30 cellular contexts compared by ENCODE assay signal in genomic region chr12:22562187-22563028, GRCh38. TPM values are rescaled to one million over a fixed set of nuclear protein-coding genes. Genes with fewer than 3 reads are reported as not detected.
DNase-seq lines count a peak whose midpoint lies in the region; ATAC-seq, FAIRE-seq and TF ChIP-seq lines count a peak whose summit lies in the region.
"Had no signal": no experiment of that assay in that cellular context is flagged by ENCODE, and none has a peak within 500 bp of the region (broad histone marks: within the 10 kb centered on the region; RNA-seq: fewer than 3 reads in every experiment).

No MANE protein-coding gene starts in this region.

- FAIRE-seq in small intestine (lab: Jason Lieb, UNC): no peak
- FAIRE-seq: G401.6 had no signal

- no peak overlapping the region for H3K23ac ChIP-seq in neuronal stem cell (ENCODE audit: low read depth, low read length, poor library complexity)

- H3K36me3 ChIP-seq in GM23338 (ENCODE audit: insufficient read depth) (no peaks in the 10 kb centered on the region), colonic mucosa (no peaks in the 10 kb centered on the region), small intestine (ENCODE audit: control insufficient read depth in 2 of 2, insufficient read depth in 2 of 2, low read length in 2 of 2) (no peaks in the 10 kb centered on the region), neuronal stem cell (replicated peaks in 1 of 2; ENCODE audit: control insufficient read depth in 2 of 2, insufficient read depth in 2 of 2, low read length in 2 of 2) (no peaks in the 10 kb centered on the region)
- H3K36me3 ChIP-seq: ascending aorta, BE2C, tibial nerve had no signal

- no peak overlapping the region for H3K9ac ChIP-seq in colonic mucosa (ENCODE audit: low read depth in 2 of 2, low read length in 2 of 2)
- no peak overlapping the region for H3K9ac ChIP-seq in neuronal stem cell (ENCODE audit: low read depth, low read length, poor library complexity)

- no peak overlapping the region for H2BK5ac ChIP-seq in neuronal stem cell (ENCODE audit: low read length)

- H3K36me3 Mint-ChIP-seq in GM23338 (ENCODE audit: low read depth): no peaks in the 10 kb centered on the region
- H3K36me3 Mint-ChIP-seq in chondrocyte (ENCODE audit: low read depth): no peaks in the 10 kb centered on the region
- H3K36me3 Mint-ChIP-seq: activated naive CD8-positive, alpha-beta T cell treated with anti-CD3 and anti-CD28 coated beads for 36 hours; CD8-positive, alpha-beta memory T cell; naive thymus-derived CD8-positive, alpha-beta T cell had no signal

- H3K27me3 Mint-ChIP-seq in GM23338 (ENCODE audit: insufficient read depth, low read depth, poor library complexity): no peaks in the 10 kb centered on the region
- H3K27me3 Mint-ChIP-seq in chondrocyte (ENCODE audit: low read depth): no peaks in the 10 kb centered on the region

- ATAC-seq in GM23338: no peak
- ATAC-seq: left ventricle myocardium superior; naive thymus-derived CD8-positive, alpha-beta T cell had no signal

- no peak for DNase-seq in GM23338 (ENCODE audit: low spot score)
- DNase-seq in NCI-H69 (lab: John Stamatoyannopoulos, UW): peak; percentile 74
- no peak for DNase-seq in colonic mucosa
- DNase-seq in small intestine: peak; percentile 71
- no peak for DNase-seq in amniotic stem cell (lab: John Stamatoyannopoulos, UW)
- no peak for DNase-seq in chondrocyte (ENCODE audit: low spot score)
- DNase-seq in T1000 (lab: John Stamatoyannopoulos, UW): no peak
- no peak for DNase-seq in neuronal stem cell (ENCODE audit: low spot score)
- DNase-seq: ACHN; activated CD4-positive, alpha-beta T cell treated with anti-CD3 and anti-CD28 coated beads for 1 hour; activated effector memory CD4-positive, alpha-beta T cell treated with anti-CD3 and anti-CD28 coated beads, Interleukin-2, amount 50 U/mL, for 16 hours; activated naive CD8-positive, alpha-beta T cell treated with anti-CD3 and anti-CD28 coated beads for 36 hours; activated T-cell treated with anti-CD3 and anti-CD28 coated beads for 4 hours; BE2C; CD8-positive, alpha-beta memory T cell; dorsolateral prefrontal cortex; islet precursor cell; Kasumi-1; left ventricle myocardium superior; naive thymus-derived CD8-positive, alpha-beta T cell; NCI-H1092 treated with DMSO at 0.1 percent for 48 hours; NCI-H1930; NCI-H526; stimulated activated CD4-positive, alpha-beta T cell treated with anti-CD3 and anti-CD28 coated beads, Interleukin-1b, Interleukin-23, amount 100 ng/mL, for 48 hours had no signal

- WGBS in small intestine, 3 donors: 16 to 54% (median 25%) methylated on average over 2 of the region's 2 CpGs
- no CpG with 5 or more reads among the region's 2 CpGs for WGBS in neuronal stem cell (ENCODE audit: extremely low coverage in 2 of 2, insufficient read length in 2 of 2, insufficient replicate concordance in 1 of 2), 2 donors

- no peak overlapping the region for H2BK12ac ChIP-seq in neuronal stem cell (ENCODE audit: low read length)

- no peaks in the 10 kb centered on the region for H3F3A ChIP-seq in GM23338 (replicated peaks; ENCODE audit: low read depth)

- H3K4me1 Mint-ChIP-seq in GM23338: peaks cover 9% of the 10 kb centered on the region; the same call in 2 of the 3 replicates
- no peaks in the 10 kb centered on the region for H3K4me1 Mint-ChIP-seq in chondrocyte (ENCODE audit: low read depth)
- H3K4me1 Mint-ChIP-seq: activated naive CD8-positive, alpha-beta T cell treated with anti-CD3 and anti-CD28 coated beads for 36 hours; naive thymus-derived CD8-positive, alpha-beta T cell had no signal

- H2BK120ac ChIP-seq in neuronal stem cell (ENCODE audit: low read depth, low read length): no peak overlapping the region

- no peaks in the 10 kb centered on the region for H3K79me1 ChIP-seq in neuronal stem cell (ENCODE audit: low read depth, low read length)

- H3K4ac ChIP-seq in neuronal stem cell (ENCODE audit: low read length): no peak overlapping the region

- H3K27me3 ChIP-seq in GM23338 (ENCODE audit: insufficient read depth) (no peaks in the 10 kb centered on the region), colonic mucosa (no peaks in the 10 kb centered on the region), small intestine (ENCODE audit: control insufficient read depth in 2 of 2, insufficient read depth in 2 of 2, low read length in 2 of 2) (no peaks in the 10 kb centered on the region), neuronal stem cell (ENCODE audit: control insufficient read depth in 3 of 3, insufficient read depth in 3 of 3, low read depth in 1 of 3, low read length in 3 of 3) (peaks cover 0 to 12% (median 0%) of the 10 kb centered on the region in 3 experiments)
- H3K27me3 ChIP-seq: ascending aorta, BE2C, dorsolateral prefrontal cortex, tibial nerve had no signal

- TF ChIP-seq CTCF in GM23338 (conservative IDR thresholded peaks at IDR 0.05; ENCODE audit: low read depth in 2 of 2) (no peak), colonic mucosa (IDR thresholded peaks at IDR 0.05) (no peak), chondrocyte (IDR thresholded peaks at IDR 0.05) (no peak)

- H4K20me1 ChIP-seq in GM23338 (replicated peaks; ENCODE audit: insufficient read depth): no peaks in the 10 kb centered on the region

- H3K79me2 ChIP-seq in GM23338 (replicated peaks; ENCODE audit: insufficient read depth): no peaks in the 10 kb centered on the region

- H3K4me2 ChIP-seq in GM23338 (no peak overlapping the region), neuronal stem cell (ENCODE audit: insufficient read depth, low read length, poor library complexity, severe bottlenecking) (no peak overlapping the region)

- no peak overlapping the region for H4K8ac ChIP-seq in neuronal stem cell (ENCODE audit: low read depth, low read length)

- H3K9me2 ChIP-seq in GM23338 (ENCODE audit: insufficient read depth): peaks cover 12% of the 10 kb centered on the region; the same call in 1 of the 2 replicates

- no peak overlapping the region for H2AK5ac ChIP-seq in neuronal stem cell (ENCODE audit: low read depth, low read length)

- H3K4me3 ChIP-seq in GM23338 (no peak overlapping the region), colonic mucosa (no peak overlapping the region), small intestine (ENCODE audit: low read depth in 1 of 2, low read length in 2 of 2) (no peak overlapping the region), neuronal stem cell (ENCODE audit: low read length in 2 of 2) (no peak overlapping the region)
- H3K4me3 ChIP-seq: ascending aorta, dorsolateral prefrontal cortex, skin epidermis, tibial nerve had no signal

- no peak overlapping the region for H4K91ac ChIP-seq in neuronal stem cell (ENCODE audit: low read depth, low read length, poor library complexity)

- H3K9me3 ChIP-seq in colonic mucosa (no peaks in the 10 kb centered on the region), small intestine (ENCODE audit: control insufficient read depth, low read depth) (no peaks in the 10 kb centered on the region), neuronal stem cell (replicated peaks in 1 of 2; ENCODE audit: control insufficient read depth in 2 of 2, insufficient read depth in 1 of 2, low read depth in 1 of 2, low read length in 2 of 2) (peaks cover 0 to 2% of the 10 kb centered on the region in 2 donors)
- H3K9me3 ChIP-seq: ascending aorta, BE2C had no signal

- intact Hi-C loops in colonic mucosa (cut with DNase I): no loop called here

- H3K27ac ChIP-seq in GM23338 (ENCODE audit: low read depth) (no peak overlapping the region), colonic mucosa (peak overlapping the region; percentile 26), small intestine (ENCODE audit: low read depth in 1 of 2, low read length in 1 of 2) (peak overlapping the region in 1 of 2 donors; percentile 20), neuronal stem cell (replicated peaks; ENCODE audit: low read length) (no peak overlapping the region)
- H3K27ac ChIP-seq: ascending aorta, dorsolateral prefrontal cortex, RWPE1, skin epidermis, tibial nerve had no signal

- no peak overlapping the region for H3K18ac ChIP-seq in neuronal stem cell (ENCODE audit: low read length)

- H2BK15ac ChIP-seq in neuronal stem cell (ENCODE audit: low read length): no peak overlapping the region

- H3K4me1 ChIP-seq in GM23338 (ENCODE audit: insufficient read depth): 0 out of 2 replicates have a peak, but pooled peaks cover 9% of the 10 kb centered on the region
- peaks cover 3% of the 10 kb centered on the region for H3K4me1 ChIP-seq in colonic mucosa
- peaks cover 0 to 4% of the 10 kb centered on the region in 2 donors for H3K4me1 ChIP-seq in small intestine (ENCODE audit: control insufficient read depth in 2 of 2, insufficient read depth in 1 of 2, low read depth in 1 of 2, low read length in 1 of 2)
- no peaks in the 10 kb centered on the region for H3K4me1 ChIP-seq in neuronal stem cell (ENCODE audit: control insufficient read depth in 2 of 2, insufficient read depth in 1 of 2, low read depth in 1 of 2, low read length in 2 of 2)
- H3K4me1 ChIP-seq: ascending aorta, BE2C, tibial nerve had no signal

- H3K27ac Mint-ChIP-seq in GM23338: no peak overlapping the region
- H3K27ac Mint-ChIP-seq in chondrocyte (ENCODE audit: unreplicated experiment): no peak overlapping the region
- H3K27ac Mint-ChIP-seq: activated naive CD8-positive, alpha-beta T cell treated with anti-CD3 and anti-CD28 coated beads for 36 hours; CD8-positive, alpha-beta memory T cell; naive thymus-derived CD8-positive, alpha-beta T cell; T-helper 1 cell treated with Interleukin-12 subunit alpha and Interleukin-12 subunit beta and Interleukin-4 antibody, amounts not matched to agents 30 μg/mL and 1 μg/mL, for 36 hours had no signal

- no peak overlapping the region for H3K4me3 Mint-ChIP-seq in GM23338
- no peak overlapping the region for H3K4me3 Mint-ChIP-seq in chondrocyte (ENCODE audit: unreplicated experiment)
- H3K4me3 Mint-ChIP-seq: activated naive CD8-positive, alpha-beta T cell treated with anti-CD3 and anti-CD28 coated beads for 36 hours; CD8-positive, alpha-beta memory T cell; naive thymus-derived CD8-positive, alpha-beta T cell; T-helper 1 cell treated with Interleukin-12 subunit alpha and Interleukin-12 subunit beta and Interleukin-4 antibody, amounts not matched to agents 30 μg/mL and 1 μg/mL, for 36 hours had no signal

- H3K14ac ChIP-seq in neuronal stem cell (ENCODE audit: low read length): no peak overlapping the region

- H2AFZ ChIP-seq in GM23338 (peak overlapping the region; percentile 28; the same call in 1 of the 2 replicates), neuronal stem cell (ENCODE audit: low read length) (no peak overlapping the region)

- H3K9me3 Mint-ChIP-seq in GM23338: peaks cover 3% of the 10 kb centered on the region; the same call in 1 of the 3 replicates
- no peaks in the 10 kb centered on the region for H3K9me3 Mint-ChIP-seq in chondrocyte (ENCODE audit: low read depth)
- H3K9me3 Mint-ChIP-seq: activated naive CD8-positive, alpha-beta T cell treated with anti-CD3 and anti-CD28 coated beads for 36 hours; CD8-positive, alpha-beta memory T cell; naive thymus-derived CD8-positive, alpha-beta T cell; T-helper 1 cell treated with Interleukin-12 subunit alpha and Interleukin-12 subunit beta and Interleukin-4 antibody, amounts not matched to agents 30 μg/mL and 1 μg/mL, for 36 hours had no signal

RNA-seq across cellular contexts. Expression of gene C2CD5, which starts 18.1 kb away (rescaled TPM):
- 68.6 and 68.7 TPM in 2 replicates for total RNA-seq in GM23338 (2014; rRNA removed; shearing (Covaris generic))
- polyA plus RNA-seq in GM23338 (2016; fragmentation: Nextera tagmentation; extraction: Ambion mirVana) (22.0 and 23.2 TPM in 2 replicates), small intestine (10 to 100 TPM; 15.4 to 27.1 (median 19.7) TPM)
- total RNA-seq in colonic mucosa (10 to 100 TPM; 38.9 to 46.0 TPM), chondrocyte (17.1 to 30.5 TPM (median 17.3 TPM) in 3 replicates)
- 29.8 TPM for polyA plus RNA-seq in neuronal stem cell (2013, experiment 1 of 2)
- polyA plus RNA-seq in neuronal stem cell (2013, experiment 2 of 2): 29.3 TPM

Comparison
In these comparisons a context has a peak if more than half of its experiments do, and no peak if none do; other contexts are left out.
1. DNase-seq: peak in NCI-H69 (single experiment) and small intestine (single experiment); none in GM23338 (single experiment), colonic mucosa (single experiment), amniotic stem cell (single experiment), chondrocyte (single experiment), T1000 (single experiment) and neuronal stem cell (single experiment).